ENCODE assay signal across 7 cellular contexts in the genomic region with DNA sequence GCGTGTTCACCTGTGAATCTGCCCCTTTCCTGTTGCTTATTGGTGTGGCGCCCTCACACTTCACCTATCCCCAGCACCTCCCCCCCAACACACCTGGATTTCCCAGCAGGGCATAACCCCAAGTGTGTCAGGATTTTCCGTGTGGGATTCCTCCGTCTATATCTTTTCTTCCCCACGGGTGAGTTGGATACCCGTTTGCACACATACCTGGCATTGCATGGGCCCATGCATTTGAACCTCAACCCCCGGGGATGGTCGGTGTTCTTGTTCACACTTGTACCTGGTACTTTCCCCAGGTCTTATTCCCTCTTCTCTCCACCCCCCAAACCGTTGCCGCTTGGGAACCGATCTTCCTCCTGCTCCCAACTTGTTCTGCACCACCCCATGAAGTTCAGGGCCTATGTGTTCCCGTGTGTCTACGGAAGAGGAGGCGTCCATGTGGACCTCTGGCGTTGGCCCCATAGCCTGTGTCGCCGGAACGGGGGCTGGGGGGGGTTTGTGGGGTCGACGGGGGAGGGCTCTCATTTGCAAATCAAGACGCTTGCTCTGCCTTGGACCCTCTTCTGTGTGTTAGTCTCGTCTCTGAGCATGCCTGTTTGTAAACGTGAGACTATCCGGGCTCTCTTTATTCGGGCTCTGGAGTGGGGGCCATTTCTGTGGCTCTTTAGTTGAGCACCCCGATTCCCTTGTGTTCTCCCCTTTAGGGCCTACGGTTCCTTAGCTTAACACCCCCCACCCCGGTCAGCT.
A peak's percentile ranks its signal among the peaks of the same experiment; 100 is the strongest.
DNase-seq lines count a peak whose midpoint lies in the region; ATAC-seq and TF ChIP-seq lines count a peak whose summit lies in the region.

No MANE protein-coding gene starts in this region.

- no peak for DNase-seq in GM12864 (ENCODE audit: low read depth)
- DNase-seq in NCI-H1694 (lab: John Stamatoyannopoulos, UW), result peak; percentile 22
- DNase-seq in adipocyte (ENCODE audit: low read depth), result peak; percentile 34
- DNase-seq in kidney glomerular epithelial cell (lab: John Stamatoyannopoulos, UW), result peak; percentile 18

- H3K9me3 ChIP-seq in adipocyte (ENCODE audit: control insufficient read depth, low read length), result no peaks in the 10 kb centered on the region
- H3K9me3 ChIP-seq in subcutaneous abdominal adipose tissue (ENCODE audit: control insufficient read depth in 5 of 5, low read length in 5 of 5), result no peaks in the 10 kb centered on the region

- ATAC-seq in GM21576 (IDR thresholded peaks at IDR 0.05; ENCODE audit: unreplicated experiment), result no peak
- no peak for ATAC-seq in GM21423 (IDR thresholded peaks at IDR 0.05; ENCODE audit: unreplicated experiment)

- H3K36me3 ChIP-seq in adipocyte (ENCODE audit: control insufficient read depth, insufficient read depth, low read length, severe bottlenecking) (peaks cover 24% of the 10 kb centered on the region), subcutaneous abdominal adipose tissue (ENCODE audit: control insufficient read depth in 5 of 5, insufficient read depth in 5 of 5, low read length in 5 of 5) (peaks cover 4 to 36% (median 26%) of the 10 kb centered on the region in 5 donors)

- H3K27me3 ChIP-seq in adipocyte (replicated peaks; ENCODE audit: control insufficient read depth, insufficient read depth, low read length) (no peaks in the 10 kb centered on the region), subcutaneous abdominal adipose tissue (ENCODE audit: control insufficient read depth in 5 of 5, insufficient read depth in 4 of 5, low read length in 5 of 5) (no peaks in the 10 kb centered on the region)

- H3K9ac ChIP-seq in adipocyte (ENCODE audit: low read length), result peak overlapping the region; percentile 86
- H3K9ac ChIP-seq in subcutaneous abdominal adipose tissue (ENCODE audit: low read length in 5 of 5), result peak overlapping the region; percentile 58 to 80 (median 62)

- H3K4me3 ChIP-seq in GM12864 (ENCODE audit: low read depth, low read length), result peak overlapping the region; percentile 71
- H3K4me3 ChIP-seq in adipocyte (ENCODE audit: low read length), result peak overlapping the region; percentile 85
- peak overlapping the region; percentile 76 to 88 (median 80) for H3K4me3 ChIP-seq in subcutaneous abdominal adipose tissue (ENCODE audit: low read depth in 1 of 5, low read length in 5 of 5)

- TF ChIP-seq CTCF in GM12864 (IDR thresholded peaks at IDR 0.05; ENCODE audit: low read depth, low read length, missing control alignments), result no peak

- peaks cover 15% of the 10 kb centered on the region for H3K4me1 ChIP-seq in adipocyte (ENCODE audit: control insufficient read depth, insufficient read depth, low read length)
- H3K4me1 ChIP-seq in subcutaneous abdominal adipose tissue (ENCODE audit: control insufficient read depth in 5 of 5, insufficient read depth in 5 of 5, low read length in 5 of 5), result peaks cover 5 to 34% (median 33%) of the 10 kb centered on the region in 5 donors

- peak overlapping the region; percentile 72 for H3K27ac ChIP-seq in subcutaneous abdominal adipose tissue (ENCODE audit: low read depth, low read length)
